In the genomic region with DNA sequence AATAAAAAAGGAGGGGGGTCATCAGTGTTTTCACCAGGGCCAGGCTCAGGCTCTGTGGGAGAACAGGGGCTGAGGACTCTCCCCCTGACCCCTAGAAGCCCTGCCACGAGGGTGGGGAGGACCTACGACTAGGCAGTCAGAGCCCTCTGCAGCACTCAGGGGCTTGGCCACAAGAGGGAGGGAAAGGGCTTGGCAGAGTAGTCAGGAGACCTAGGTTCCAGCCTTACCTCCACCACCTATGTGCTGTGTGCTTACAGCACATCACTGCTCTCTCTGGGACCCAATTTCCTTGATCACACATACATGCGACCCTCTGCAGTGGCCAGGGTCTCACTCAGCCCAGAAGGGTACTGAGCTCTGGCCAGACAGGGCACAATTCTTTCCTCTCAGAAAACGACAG, we compare ENCODE assay signal across 11 cellular contexts. TPM values are rescaled to one million over a fixed set of nuclear protein-coding genes. Genes with fewer than 3 reads are reported as not detected.
DNase-seq lines count a peak whose midpoint lies in the region; ATAC-seq and FAIRE-seq lines count a peak whose summit lies in the region.
"Had no signal": no experiment of that assay in that cellular context is flagged by ENCODE, and none has a peak within 500 bp of the region (broad histone marks: within the 10 kb centered on the region; RNA-seq: fewer than 3 reads in every experiment).

No MANE protein-coding gene starts in this region.

- FAIRE-seq in frontal cortex (lab: Jason Lieb, UNC) = no peak

- no peak overlapping the region for H3K4me3 ChIP-seq in adipocyte (ENCODE audit: low read length)

- H3K4me1 ChIP-seq in adipocyte (ENCODE audit: control insufficient read depth, insufficient read depth, low read length) = no peaks in the 10 kb centered on the region

- H3K36me3 ChIP-seq in adipocyte (ENCODE audit: control insufficient read depth, insufficient read depth, low read length, severe bottlenecking) = no peaks in the 10 kb centered on the region

- H3K27me3 ChIP-seq in adipocyte (replicated peaks; ENCODE audit: control insufficient read depth, insufficient read depth, low read length) = peaks cover 17% of the 10 kb centered on the region

- ATAC-seq in GM18873 (IDR thresholded peaks at IDR 0.05; ENCODE audit: low FRiP score, unreplicated experiment) = no peak

- no peak overlapping the region for H3K9ac ChIP-seq in adipocyte (ENCODE audit: low read length)

- H3K9me3 ChIP-seq in adipocyte (ENCODE audit: control insufficient read depth, low read length) = no peaks in the 10 kb centered on the region

- DNase-seq in EH (ENCODE audit: low read depth) (peak; percentile 21), Kasumi-1 (lab: John Stamatoyannopoulos, UW) (peak; percentile 7 to 10), adipocyte (ENCODE audit: low read depth) (peak; percentile 40), mesenteric fat pad (ENCODE audit: low spot score) (peak; percentile 33), activated gamma-delta T cell (lab: John Stamatoyannopoulos, UW) (no peak), NCI-H2107 (lab: John Stamatoyannopoulos, UW) (no peak), frontal cortex (ENCODE audit: low spot score in 2 of 2) (no peak)
- DNase-seq: activated naive CD4-positive, alpha-beta T cell treated with anti-CD3 and anti-CD28 coated beads for 36 hours; NCI-H446 had no signal

RNA-seq across cellular contexts. Expression of a gene that starts 16.3 kb away (rescaled TPM):
- total RNA-seq in mesenteric fat pad = 50.9 TPM
- total RNA-seq in frontal cortex = 53.0 TPM

RNA-seq across cellular contexts. Expression of a gene that starts 24.5 kb away (rescaled TPM):
- total RNA-seq in mesenteric fat pad = not detected
- 13.9 TPM for total RNA-seq in frontal cortex
- total RNA-seq: kidney epithelial cell had no signal

RNA-seq across cellular contexts. Expression of a gene that starts 51.3 kb away (rescaled TPM):
- total RNA-seq in mesenteric fat pad = 21.4 TPM
- 29.8 TPM for total RNA-seq in frontal cortex

Comparison
In these comparisons a context has a peak if more than half of its experiments do, and no peak if none do; other contexts are left out.
1. DNase-seq: peak in EH (single experiment), Kasumi-1 (2 of 2), adipocyte (single experiment) and mesenteric fat pad (single experiment); none in activated gamma-delta T cell (single experiment), NCI-H2107 (single experiment) and frontal cortex (0 of 2).
2. RNA of a gene that starts 24.5 kb away (total RNA-seq): 13.9 TPM in frontal cortex (single experiment); not detected in mesenteric fat pad (single experiment); every median in the first group is over 10 times any median in the second.